ENCODE assay signal across 8 cellular contexts in the genomic region with DNA sequence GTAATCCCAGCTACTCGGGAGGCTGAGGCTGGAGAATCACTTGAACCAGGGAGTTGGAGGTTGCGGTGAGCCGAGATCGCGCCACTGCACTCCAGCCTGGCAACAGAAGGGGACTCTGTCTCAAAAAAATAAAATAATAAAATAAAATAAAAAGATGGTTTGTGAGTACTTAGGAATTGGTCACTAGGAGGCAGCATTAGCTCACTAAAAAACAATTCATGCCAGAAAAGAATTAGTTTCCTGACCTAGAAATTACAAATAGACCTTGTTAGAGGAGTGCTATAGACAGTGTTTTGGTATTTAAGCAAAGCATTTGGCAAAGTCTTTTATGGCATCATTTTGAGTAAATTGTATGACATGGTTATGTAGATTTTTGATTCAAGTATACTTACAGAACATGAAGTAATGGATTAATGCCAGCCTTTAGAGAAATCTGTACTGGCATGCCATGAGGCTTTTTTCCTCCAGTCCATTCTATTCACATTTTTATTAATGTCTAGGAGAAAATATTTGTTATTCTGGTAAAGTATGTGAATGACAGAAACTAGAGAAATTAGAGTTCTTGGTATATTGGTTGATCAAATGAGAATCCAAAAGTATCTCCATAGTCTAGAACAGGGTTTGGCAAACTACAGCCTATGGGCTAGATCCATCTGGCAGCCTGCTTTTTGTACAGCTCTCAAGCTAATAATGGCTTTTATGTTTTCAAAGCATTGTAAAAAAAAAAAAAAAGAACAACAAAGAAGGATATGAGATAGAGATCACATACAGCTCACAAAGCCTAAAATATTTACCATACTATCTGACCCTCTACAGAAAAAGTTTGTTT.
DNase-seq lines count a peak whose midpoint lies in the region; ATAC-seq, FAIRE-seq and TF ChIP-seq lines count a peak whose summit lies in the region.

No MANE protein-coding gene starts in this region.

- no peaks in the 10 kb centered on the region for H3K79me2 ChIP-seq in astrocyte (ENCODE audit: insufficient read depth, low read length)

- H3K36me3 ChIP-seq in BE2C (no peaks in the 10 kb centered on the region), astrocyte (ENCODE audit: insufficient read depth, low read length) (no peaks in the 10 kb centered on the region)

- no peak overlapping the region for H3K27ac Mint-ChIP-seq in astrocyte (ENCODE audit: unreplicated experiment)
- no peak overlapping the region for H3K27ac Mint-ChIP-seq in stimulated activated effector memory CD8-positive, alpha-beta T cell treated with anti-CD3 and anti-CD28 coated beads, Interleukin-12 subunit alpha, Interleukin-12 subunit beta, amount 100 ng/mL, for 72 hours

- TF ChIP-seq CTCF in BE2C (IDR thresholded peaks at IDR 0.05; ENCODE audit: low read depth, low read length) = peak; percentile 38
- peak; percentile 57 for TF ChIP-seq CTCF in astrocyte (IDR thresholded peaks at IDR 0.05; ENCODE audit: insufficient read depth, low read depth, low read length)
- no peak for TF ChIP-seq CTCF in GM10266 (IDR thresholded peaks at IDR 0.05; ENCODE audit: control insufficient read depth, insufficient read depth, low read depth, missing control alignments)

- DNase-seq in BE2C (no peak), HuH-7 (ENCODE audit: low spot score) (peak; percentile 5), astrocyte (ENCODE audit: low read depth) (peak; percentile 54), kidney tubule cell (ENCODE audit: low spot score) (peak; percentile 37), GM10266 (ENCODE audit: extremely low spot score) (no peak)
- no peak for DNase-seq in stimulated activated effector memory CD8-positive, alpha-beta T cell treated with anti-CD3 and anti-CD28 coated beads, Interleukin-12 subunit alpha, Interleukin-12 subunit beta, amount 100 ng/mL, for 72 hours (ENCODE audit: low spot score in 2 of 2)
- DNase-seq in stimulated activated CD4-positive, alpha-beta T cell treated with anti-CD3 and anti-CD28 coated beads, Interleukin-4, amount 100 ng/mL, for 1 hour = no peak

- H3K9ac ChIP-seq in astrocyte (ENCODE audit: low read length) = no peak overlapping the region

- H3K4me3 Mint-ChIP-seq in astrocyte (ENCODE audit: unreplicated experiment) = no peak overlapping the region
- H3K4me3 Mint-ChIP-seq in stimulated activated effector memory CD8-positive, alpha-beta T cell treated with anti-CD3 and anti-CD28 coated beads, Interleukin-12 subunit alpha, Interleukin-12 subunit beta, amount 100 ng/mL, for 72 hours = no peak overlapping the region

- no peak for ATAC-seq in stimulated activated effector memory CD8-positive, alpha-beta T cell treated with anti-CD3 and anti-CD28 coated beads, Interleukin-12 subunit alpha, Interleukin-12 subunit beta, amount 100 ng/mL, for 72 hours
- no peak for ATAC-seq in GM21737 (IDR thresholded peaks at IDR 0.05; ENCODE audit: unreplicated experiment)

- H3K9me3 ChIP-seq in BE2C = no peaks in the 10 kb centered on the region
- H3K9me3 ChIP-seq in astrocyte (ENCODE audit: insufficient read depth, low read depth, low read length) = no peaks in the 10 kb centered on the region

- H2AFZ ChIP-seq in astrocyte (ENCODE audit: low read depth, low read length) = no peak overlapping the region

- no peak overlapping the region for H3K4me3 ChIP-seq in BE2C (ENCODE audit: low read depth, low read length)
- H3K4me3 ChIP-seq in astrocyte (ENCODE audit: insufficient read depth, low read depth, low read length) = no peak overlapping the region

- no peaks in the 10 kb centered on the region for H3K36me3 Mint-ChIP-seq in astrocyte (ENCODE audit: low read depth, unreplicated experiment)
- H3K36me3 Mint-ChIP-seq in stimulated activated effector memory CD8-positive, alpha-beta T cell treated with anti-CD3 and anti-CD28 coated beads, Interleukin-12 subunit alpha, Interleukin-12 subunit beta, amount 100 ng/mL, for 72 hours = no peaks in the 10 kb centered on the region

- peak; percentile 17 for FAIRE-seq in astrocyte (lab: Jason Lieb, UNC)

- no peak overlapping the region for H3K4me2 ChIP-seq in astrocyte (ENCODE audit: low read length)

- no peak overlapping the region for H3K27ac ChIP-seq in astrocyte (ENCODE audit: low read depth, low read length)

- no peaks in the 10 kb centered on the region for H3K9me3 Mint-ChIP-seq in astrocyte (ENCODE audit: unreplicated experiment)
- no peaks in the 10 kb centered on the region for H3K9me3 Mint-ChIP-seq in stimulated activated effector memory CD8-positive, alpha-beta T cell treated with anti-CD3 and anti-CD28 coated beads, Interleukin-12 subunit alpha, Interleukin-12 subunit beta, amount 100 ng/mL, for 72 hours

- H3K27me3 Mint-ChIP-seq in astrocyte (ENCODE audit: low read depth, unreplicated experiment) = no peaks in the 10 kb centered on the region

- no peaks in the 10 kb centered on the region for H3K27me3 ChIP-seq in BE2C
- no peaks in the 10 kb centered on the region for H3K27me3 ChIP-seq in astrocyte (ENCODE audit: insufficient read depth, low read length)

- no peaks in the 10 kb centered on the region for H4K20me1 ChIP-seq in astrocyte (ENCODE audit: insufficient read depth, low read length)

- H3K4me1 ChIP-seq in BE2C (no peaks in the 10 kb centered on the region), astrocyte (ENCODE audit: insufficient read depth, low read length) (peaks cover 5% of the 10 kb centered on the region)

- no peaks in the 10 kb centered on the region for H3K4me1 Mint-ChIP-seq in astrocyte (ENCODE audit: low read depth, unreplicated experiment)
- no peaks in the 10 kb centered on the region for H3K4me1 Mint-ChIP-seq in stimulated activated effector memory CD8-positive, alpha-beta T cell treated with anti-CD3 and anti-CD28 coated beads, Interleukin-12 subunit alpha, Interleukin-12 subunit beta, amount 100 ng/mL, for 72 hours

Comparison
In these comparisons a context has a peak if more than half of its experiments do, and no peak if none do; other contexts are left out.
1. DNase-seq: peak in HuH-7 (single experiment), astrocyte (single experiment) and kidney tubule cell (single experiment); none in BE2C (single experiment), GM10266 (single experiment), stimulated activated effector memory CD8-positive, alpha-beta T cell treated with anti-CD3 and anti-CD28 coated beads, Interleukin-12 subunit alpha, Interleukin-12 subunit beta, amount 100 ng/mL, for 72 hours (0 of 2) and stimulated activated CD4-positive, alpha-beta T cell treated with anti-CD3 and anti-CD28 coated beads, Interleukin-4, amount 100 ng/mL, for 1 hour (single experiment).